In the genomic region with DNA sequence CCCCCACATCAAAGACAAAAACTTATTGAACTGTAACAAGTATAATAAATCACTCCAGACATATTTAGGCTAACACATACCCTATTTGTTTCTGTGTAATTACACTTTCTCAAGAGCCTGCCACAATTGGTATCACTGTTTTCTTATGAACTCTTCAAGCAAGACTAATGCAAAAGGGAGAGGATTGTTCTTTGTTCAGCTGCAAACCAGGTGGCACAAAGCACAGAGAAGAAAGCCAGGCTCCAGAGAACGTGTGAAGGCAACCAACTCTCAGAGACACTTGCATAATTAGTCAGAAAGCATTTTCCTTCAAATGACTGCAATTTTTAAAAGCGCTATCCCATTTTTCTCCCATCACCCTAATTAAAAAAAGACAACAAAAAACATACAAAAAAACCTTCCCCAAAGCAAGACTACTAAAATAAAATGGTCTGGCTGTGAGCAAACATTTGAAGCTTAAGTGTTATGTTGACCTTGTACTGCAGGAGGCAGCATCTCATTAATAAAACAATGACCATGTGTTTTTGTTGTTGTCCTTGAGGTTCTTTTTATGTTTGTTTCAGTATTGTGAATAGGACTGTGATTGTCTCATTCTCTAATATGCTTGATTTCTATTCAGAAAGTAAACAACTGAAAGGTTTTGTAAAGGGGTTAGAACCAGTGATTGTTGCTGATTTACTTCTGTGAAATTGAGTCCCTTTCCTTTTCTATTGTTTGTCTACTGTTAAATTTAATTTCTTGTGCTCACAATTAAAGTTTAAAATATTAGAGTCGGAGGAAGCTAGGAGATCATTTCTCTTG, we compare ENCODE assay signal across 8 cellular contexts.
DNase-seq lines count a peak whose midpoint lies in the region; ATAC-seq and TF ChIP-seq lines count a peak whose summit lies in the region.

No MANE protein-coding gene starts in this region.

- H3K9me3 ChIP-seq in T-helper 17 cell (ENCODE audit: control insufficient read depth, low read length, poor library complexity, severe bottlenecking): no peaks in the 10 kb centered on the region

- H3K4me1 Mint-ChIP-seq in Calu3 (ENCODE audit: low read depth, unreplicated experiment): peaks cover 44% of the 10 kb centered on the region
- no peaks in the 10 kb centered on the region for H3K4me1 Mint-ChIP-seq in activated naive CD8-positive, alpha-beta T cell treated with anti-CD3 and anti-CD28 coated beads, Interleukin-2, amount 50 U/mL, for 24 hours
- peaks cover 4% of the 10 kb centered on the region for H3K4me1 Mint-ChIP-seq in T-helper 17 cell

- no peaks in the 10 kb centered on the region for H3K27me3 Mint-ChIP-seq in Calu3 (ENCODE audit: unreplicated experiment)
- peaks cover 4% of the 10 kb centered on the region for H3K27me3 Mint-ChIP-seq in activated naive CD8-positive, alpha-beta T cell treated with anti-CD3 and anti-CD28 coated beads, Interleukin-2, amount 50 U/mL, for 24 hours
- H3K27me3 Mint-ChIP-seq in T-helper 17 cell: peaks cover 17% of the 10 kb centered on the region

- no peak overlapping the region for H3K4me3 Mint-ChIP-seq in Calu3 (ENCODE audit: low read depth, unreplicated experiment)
- H3K4me3 Mint-ChIP-seq in activated naive CD8-positive, alpha-beta T cell treated with anti-CD3 and anti-CD28 coated beads, Interleukin-2, amount 50 U/mL, for 24 hours: no peak overlapping the region
- H3K4me3 Mint-ChIP-seq in T-helper 17 cell: no peak overlapping the region

- H3K9me3 Mint-ChIP-seq in Calu3 (ENCODE audit: low read depth, unreplicated experiment): peaks cover 3% of the 10 kb centered on the region
- H3K9me3 Mint-ChIP-seq in activated naive CD8-positive, alpha-beta T cell treated with anti-CD3 and anti-CD28 coated beads, Interleukin-2, amount 50 U/mL, for 24 hours: peaks cover 2% of the 10 kb centered on the region

- DNase-seq in Calu3 (peak; percentile 32), HT1080 (ENCODE audit: low read depth) (peak; percentile 12), SHP77 (lab: John Stamatoyannopoulos, UW) (peak; percentile 23 to 64), globus pallidus (ENCODE audit: low spot score) (peak; percentile 30), retinal pigment epithelial cell (ENCODE audit: low read depth) (no peak), T-helper 17 cell (no peak)
- DNase-seq in activated naive CD8-positive, alpha-beta T cell treated with anti-CD3 and anti-CD28 coated beads, Interleukin-2, amount 50 U/mL, for 24 hours: no peak

- no peak overlapping the region for H3K4me3 ChIP-seq in retinal pigment epithelial cell (ENCODE audit: low read length)

- ATAC-seq in HG02852 (IDR thresholded peaks at IDR 0.05; ENCODE audit: unreplicated experiment) (no peak), T-helper 17 cell (no peak)
- no peak for ATAC-seq in activated naive CD8-positive, alpha-beta T cell treated with anti-CD3 and anti-CD28 coated beads, Interleukin-2, amount 50 U/mL, for 24 hours

- TF ChIP-seq CTCF in Calu3 (IDR thresholded peaks at IDR 0.05; ENCODE audit: unreplicated experiment): peak; percentile 63
- peak; percentile 63 for TF ChIP-seq CTCF in retinal pigment epithelial cell (conservative IDR thresholded peaks at IDR 0.05; ENCODE audit: low read depth, low read length)

- intact Hi-C loops in Calu3 (cut with micrococcal nuclease; ENCODE audit: unreplicated experiment): loop anchor here (1.0 to 5.0 kb wide), 5 partner anchors 55 to 461 kb away; no protein-coding TSS in a partner anchor

- H3K36me3 Mint-ChIP-seq in Calu3 (ENCODE audit: insufficient read depth, unreplicated experiment) (no peaks in the 10 kb centered on the region), T-helper 17 cell (ENCODE audit: low read depth) (no peaks in the 10 kb centered on the region)
- H3K36me3 Mint-ChIP-seq in activated naive CD8-positive, alpha-beta T cell treated with anti-CD3 and anti-CD28 coated beads, Interleukin-2, amount 50 U/mL, for 24 hours (ENCODE audit: low read depth): no peaks in the 10 kb centered on the region

- H3K27ac Mint-ChIP-seq in Calu3 (ENCODE audit: unreplicated experiment) (peak overlapping the region; percentile 41), T-helper 17 cell (no peak overlapping the region)
- no peak overlapping the region for H3K27ac Mint-ChIP-seq in activated naive CD8-positive, alpha-beta T cell treated with anti-CD3 and anti-CD28 coated beads, Interleukin-2, amount 50 U/mL, for 24 hours

- CTCF ChIA-PET in Calu3 (lab: Charles Lee): interaction anchor here (0.6 to 2.0 kb wide), 6 partner anchors 52 to 461 kb away, joined by 3 to 10 read pairs (median 4); no protein-coding TSS in a partner anchor

- no TSS peak for BruUV-seq in Calu3 (replicated peaks; lab: Mats Ljungman, UMichigan)

Comparison
In these comparisons a context has a peak if more than half of its experiments do, and no peak if none do; other contexts are left out.
1. DNase-seq: peak in Calu3 (single experiment), HT1080 (single experiment), SHP77 (2 of 2) and globus pallidus (single experiment); none in retinal pigment epithelial cell (single experiment), activated naive CD8-positive, alpha-beta T cell treated with anti-CD3 and anti-CD28 coated beads, Interleukin-2, amount 50 U/mL, for 24 hours (single experiment) and T-helper 17 cell (0 of 3).